14 cellular contexts compared by ENCODE assay signal in the genomic region with DNA sequence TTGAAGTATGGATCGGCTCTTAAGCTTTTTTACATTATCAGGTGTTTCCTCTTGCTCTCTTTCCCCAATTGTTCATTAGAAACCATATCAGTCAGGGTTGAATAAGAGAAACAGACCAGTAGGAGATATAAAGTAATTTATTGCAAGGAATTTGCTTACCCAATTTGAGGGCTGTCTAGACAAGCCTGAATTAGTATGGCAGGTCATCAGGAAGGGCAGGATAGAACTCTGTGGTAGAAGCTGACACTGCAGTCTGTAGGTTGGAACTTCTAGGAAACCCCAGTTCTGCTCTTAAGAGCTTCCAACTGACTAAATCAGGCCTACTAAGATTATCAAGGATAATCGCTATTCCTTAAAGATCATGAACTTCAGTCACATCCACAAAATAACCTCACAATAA. TPM values are rescaled to one million over a fixed set of nuclear protein-coding genes. Genes with fewer than 3 reads are reported as not detected.
DNase-seq lines count a peak whose midpoint lies in the region; ATAC-seq and TF ChIP-seq lines count a peak whose summit lies in the region.
"Had no signal": no experiment of that assay in that cellular context is flagged by ENCODE, and none has a peak within 500 bp of the region (broad histone marks: within the 10 kb centered on the region; RNA-seq: fewer than 3 reads in every experiment).

No MANE protein-coding gene starts in this region.

- peak; percentile 57; the same call in 2 of the 3 replicates for ATAC-seq in RWPE2 (ENCODE audit: low read depth)
- ATAC-seq: CD8-positive, alpha-beta T cell; GM23338 had no signal

- TF ChIP-seq CTCF in cardiac muscle cell (IDR thresholded peaks at IDR 0.05; ENCODE audit: low read depth, low read length) = no peak
- no peak for TF ChIP-seq CTCF in right atrium auricular region (IDR thresholded peaks at IDR 0.05)
- TF ChIP-seq CTCF in RWPE2 (IDR thresholded peaks at IDR 0.05; ENCODE audit: poor library complexity, severe bottlenecking) = no peak
- no peak for TF ChIP-seq CTCF in parathyroid adenoma (IDR thresholded peaks at IDR 0.05)
- TF ChIP-seq CTCF in PC-9 (conservative IDR thresholded peaks at IDR 0.05) = no peak
- TF ChIP-seq CTCF in osteoblast (IDR thresholded peaks at IDR 0.05; ENCODE audit: extremely low read depth, low read depth, low read length) = no peak

- H2AFZ ChIP-seq in parathyroid adenoma (no peak overlapping the region), PC-9 (no peak overlapping the region), osteoblast (ENCODE audit: low read length) (no peak overlapping the region)
- H2AFZ ChIP-seq: GM23338 had no signal

- CTCF ChIA-PET in PC-9 (lab: Charles Lee) = no interaction called here

- H4K20me1 ChIP-seq in PC-9 (ENCODE audit: insufficient read depth) = no peaks in the 10 kb centered on the region
- H4K20me1 ChIP-seq in osteoblast (ENCODE audit: insufficient read depth, low read length) = no peaks in the 10 kb centered on the region
- H4K20me1 ChIP-seq: BLaER1 treated with 17β-estradiol and CSF1 and Interleukin-3, amounts not matched to agents 10 nM and 100 nM had no signal

- DNase-seq in cardiac muscle cell (ENCODE audit: low read depth in 1 of 2, low spot score in 1 of 2) = no peak
- no peak for DNase-seq in right atrium auricular region (ENCODE audit: low spot score)
- DNase-seq in RWPE2 (ENCODE audit: low spot score) = no peak
- DNase-seq in left kidney (ENCODE audit: low read depth, low spot score) = peak; percentile 7
- DNase-seq in PC-9 = no peak
- no peak for DNase-seq in osteoblast (ENCODE audit: insufficient read length, low spot score, missing footprints)
- DNase-seq: Calu3; CD8-positive, alpha-beta T cell; DMS79 treated with DMSO at 0.1 percent for 48 hours; GF-D8; HCEC 1CT had no signal

- no peaks in the 10 kb centered on the region for H3K9me2 ChIP-seq in PC-9 (ENCODE audit: insufficient read depth)

- no peak overlapping the region for H3K9ac ChIP-seq in parathyroid adenoma
- H3K9ac ChIP-seq: BLaER1 treated with 17β-estradiol and CSF1 and Interleukin-3, amounts not matched to agents 10 nM and 100 nM had no signal

- H3K79me2 ChIP-seq in parathyroid adenoma (no peaks in the 10 kb centered on the region), PC-9 (ENCODE audit: low read depth) (no peaks in the 10 kb centered on the region), osteoblast (ENCODE audit: insufficient read depth, low read length) (no peaks in the 10 kb centered on the region)

- H3K27ac ChIP-seq in cardiac muscle cell (peak overlapping the region; percentile 49), right atrium auricular region (no peak overlapping the region), RWPE2 (ENCODE audit: poor library complexity, severe bottlenecking) (no peak overlapping the region), parathyroid adenoma (peak overlapping the region; percentile 53), PC-9 (no peak overlapping the region), osteoblast (ENCODE audit: low read depth, low read length) (no peak overlapping the region)
- H3K27ac ChIP-seq: BLaER1 treated with 17β-estradiol and CSF1 and Interleukin-3, amounts not matched to agents 10 nM and 100 nM had no signal

- H3K36me3 ChIP-seq in cardiac muscle cell = peaks cover 7% of the 10 kb centered on the region
- peaks cover 6% of the 10 kb centered on the region for H3K36me3 ChIP-seq in right atrium auricular region
- H3K36me3 ChIP-seq in RWPE2 (ENCODE audit: low read depth) = no peaks in the 10 kb centered on the region
- no peaks in the 10 kb centered on the region for H3K36me3 ChIP-seq in parathyroid adenoma (ENCODE audit: control insufficient read depth, insufficient read depth, low read length)
- H3K36me3 ChIP-seq in PC-9 (ENCODE audit: low read depth) = no peaks in the 10 kb centered on the region
- H3K36me3 ChIP-seq in osteoblast (ENCODE audit: insufficient read depth, low read length) = no peaks in the 10 kb centered on the region

- H3F3A ChIP-seq in PC-9 (ENCODE audit: insufficient read depth, low read depth) = no peaks in the 10 kb centered on the region

- POLR2A ChIA-PET in PC-9 (lab: Charles Lee; ENCODE audit: unreplicated experiment) = no interaction called here

- H3K4me2 ChIP-seq in parathyroid adenoma (ENCODE audit: low read length) (no peak overlapping the region), PC-9 (no peak overlapping the region), osteoblast (ENCODE audit: insufficient read depth, low read length) (no peak overlapping the region)
- H3K4me2 ChIP-seq: BLaER1 treated with 17β-estradiol and CSF1 and Interleukin-3, amounts not matched to agents 10 nM and 100 nM; GM23338 had no signal

- H3K4me1 ChIP-seq in cardiac muscle cell (ENCODE audit: low read depth) (peaks cover 5% of the 10 kb centered on the region), right atrium auricular region (peaks cover 0 to 8% of the 10 kb centered on the region in 2 donors), RWPE2 (ENCODE audit: insufficient read depth, poor library complexity, severe bottlenecking) (no peaks in the 10 kb centered on the region), parathyroid adenoma (peaks cover 29% of the 10 kb centered on the region), PC-9 (replicated peaks; ENCODE audit: insufficient read depth) (no peaks in the 10 kb centered on the region), osteoblast (ENCODE audit: insufficient read depth, low read length) (no peaks in the 10 kb centered on the region)

- H3K4me3 ChIP-seq in cardiac muscle cell (no peak overlapping the region), right atrium auricular region (no peak overlapping the region), RWPE2 (ENCODE audit: severe bottlenecking) (no peak overlapping the region), parathyroid adenoma (ENCODE audit: low read depth, low read length) (peak overlapping the region; percentile 20), PC-9 (no peak overlapping the region), osteoblast (ENCODE audit: insufficient read depth, low read length) (no peak overlapping the region)
- H3K4me3 ChIP-seq: BLaER1 treated with 17β-estradiol and CSF1 and Interleukin-3, amounts not matched to agents 10 nM and 100 nM; GM23338 had no signal

- intact Hi-C loops in PC-9 (cut with micrococcal nuclease; ENCODE audit: unreplicated experiment) = no loop called here

- H3K9me3 ChIP-seq in cardiac muscle cell (ENCODE audit: low read depth) (no peaks in the 10 kb centered on the region), right atrium auricular region (no peaks in the 10 kb centered on the region), RWPE2 (ENCODE audit: severe bottlenecking) (no peaks in the 10 kb centered on the region), parathyroid adenoma (ENCODE audit: control insufficient read depth, low read length) (no peaks in the 10 kb centered on the region), PC-9 (ENCODE audit: insufficient read depth, low read depth) (no peaks in the 10 kb centered on the region), osteoblast (ENCODE audit: low read depth, low read length) (no peaks in the 10 kb centered on the region)
- H3K9me3 ChIP-seq: BLaER1 treated with 17β-estradiol and CSF1 and Interleukin-3, amounts not matched to agents 10 nM and 100 nM had no signal

- no peaks in the 10 kb centered on the region for H3K27me3 ChIP-seq in cardiac muscle cell
- no peaks in the 10 kb centered on the region for H3K27me3 ChIP-seq in right atrium auricular region
- no peaks in the 10 kb centered on the region for H3K27me3 ChIP-seq in RWPE2 (ENCODE audit: insufficient read depth, poor library complexity, severe bottlenecking)
- H3K27me3 ChIP-seq in parathyroid adenoma (ENCODE audit: control insufficient read depth, insufficient read depth, low read length) = no peaks in the 10 kb centered on the region
- H3K27me3 ChIP-seq in PC-9 (ENCODE audit: insufficient read depth, low read depth) = no peaks in the 10 kb centered on the region
- no peaks in the 10 kb centered on the region for H3K27me3 ChIP-seq in osteoblast (ENCODE audit: insufficient read depth, low read length)
- H3K27me3 ChIP-seq: BLaER1 treated with 17β-estradiol and CSF1 and Interleukin-3, amounts not matched to agents 10 nM and 100 nM had no signal

- BruUV-seq in PC-9 (replicated peaks; lab: Mats Ljungman, UMichigan) = no TSS peak

RNA-seq across cellular contexts. Expression of a gene that starts 24.3 kb away (rescaled TPM):
- total RNA-seq in cardiac muscle cell = 180 and 214 TPM in 2 replicates
- polyA plus RNA-seq in cardiac muscle cell = 303 and 385 TPM in 2 replicates
- 100 to 1,000 TPM in 1 of 2 donors, 10 to 100 TPM in 1; 45.9 to 168 TPM for total RNA-seq in right atrium auricular region
- 6.6 and 7.5 TPM in 2 replicates for total RNA-seq in PC-9 (2021)
- total RNA-seq in osteoblast = 7.7 and 9.8 TPM in 2 replicates

Comparison
In these comparisons a context has a peak if more than half of its experiments do, and no peak if none do; other contexts are left out.
1. H3K27ac ChIP-seq: peak in cardiac muscle cell (single experiment) and parathyroid adenoma (single experiment); none in right atrium auricular region (0 of 2), RWPE2 (single experiment), PC-9 (single experiment) and osteoblast (single experiment).